Comparison of ENCODE assay signal across 8 cellular contexts in the genomic region with DNA sequence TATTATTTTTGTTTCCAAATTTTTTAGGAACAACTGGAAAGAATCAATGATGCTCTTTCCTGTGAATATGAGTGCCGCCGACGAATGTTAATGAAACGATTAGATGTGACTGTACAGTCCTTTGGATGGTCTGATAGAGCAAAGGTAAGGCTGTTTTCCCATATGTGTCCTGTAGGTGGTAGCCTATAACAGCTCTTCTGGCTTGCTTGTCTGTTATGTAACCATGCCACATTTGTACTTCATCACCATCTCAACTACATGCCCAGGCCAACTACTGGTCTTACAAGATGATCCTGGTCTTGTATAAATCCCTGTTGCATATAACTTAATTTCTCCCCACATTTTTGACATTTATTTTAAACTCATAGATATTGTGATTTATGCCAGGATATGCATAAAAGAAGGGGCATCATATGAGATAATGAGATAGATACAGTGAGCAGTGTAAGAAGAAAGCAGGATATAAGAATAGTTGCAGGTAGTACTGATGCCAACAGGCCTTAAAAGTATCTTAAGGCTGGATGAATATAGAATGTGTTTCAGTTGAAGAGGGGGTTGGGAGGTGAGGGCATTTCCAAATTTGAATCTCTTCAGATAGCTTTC. TPM values are rescaled to one million over a fixed set of nuclear protein-coding genes. Genes with fewer than 3 reads are reported as not detected.
A peak's percentile ranks its signal among the peaks of the same experiment; 100 is the strongest.
DNase-seq lines count a peak whose midpoint lies in the region; ATAC-seq and TF ChIP-seq lines count a peak whose summit lies in the region.

No MANE protein-coding gene starts in this region.

- H3K23me2 ChIP-seq in H9 (ENCODE audit: insufficient read length, low read depth, low read length, poor library complexity, severe bottlenecking): no peaks in the 10 kb centered on the region

- CTCF ChIA-PET in AG04449 (lab: Yijun Ruan, JAX): interaction anchor here (0.6 to 7.1 kb wide), 26 partner anchors 9 to 479 kb away, joined by 3 to 102 read pairs (median 4); a partner anchor contains a TSS

- no peak overlapping the region for H2BK5ac ChIP-seq in H9 (ENCODE audit: insufficient read length, low read length)

- H3K4ac ChIP-seq in H9 (ENCODE audit: low read depth, low read length): no peak overlapping the region

- H3K27me3 ChIP-seq in H9 (ENCODE audit: insufficient read depth, low read length): no peaks in the 10 kb centered on the region; the same call in 1 of the 2 replicates
- H3K27me3 ChIP-seq in right lobe of liver: no peaks in the 10 kb centered on the region
- no peaks in the 10 kb centered on the region for H3K27me3 ChIP-seq in upper lobe of right lung

- H4K8ac ChIP-seq in H9 (replicated peaks; ENCODE audit: insufficient read length, low read depth, low read length): no peak overlapping the region

- H4K91ac ChIP-seq in H9 (ENCODE audit: insufficient read length, low read depth, low read length): no peak overlapping the region

- H3K4me1 ChIP-seq in H9 (ENCODE audit: insufficient read depth, low read length) (no peaks in the 10 kb centered on the region), right lobe of liver (no peaks in the 10 kb centered on the region), upper lobe of right lung (no peaks in the 10 kb centered on the region)

- no peak overlapping the region for H3K4me3 Mint-ChIP-seq in H9

- TF ChIP-seq POLR2A in right lobe of liver (IDR thresholded peaks at IDR 0.05): no peak

- H4K5ac ChIP-seq in H9 (ENCODE audit: insufficient read length, low read depth, low read length): no peak overlapping the region

- no peak overlapping the region for H3K56ac ChIP-seq in H9 (ENCODE audit: insufficient read length, low read depth, low read length)

- H3K79me1 ChIP-seq in H9 (ENCODE audit: insufficient read depth, low read depth, low read length, poor library complexity, severe bottlenecking): no peaks in the 10 kb centered on the region

- DNase-seq in AG04449 (ENCODE audit: low read depth, low spot score) (peak; percentile 67), GM04503 (ENCODE audit: low read depth) (peak; percentile 35), H9 (no peak), LHCN-M2 (ENCODE audit: low read depth) (peak; percentile 54), SK-MEL-5 (ENCODE audit: low read depth, low spot score) (peak; percentile 81), right lobe of liver (no peak), upper lobe of right lung (no peak)

- H4K20me1 ChIP-seq in H9 (ENCODE audit: control insufficient read depth, insufficient read depth, insufficient read length): no peaks in the 10 kb centered on the region

- H3K23ac ChIP-seq in H9 (ENCODE audit: insufficient read length, low read depth, low read length): no peak overlapping the region

- H2AFZ ChIP-seq in H9 (ENCODE audit: low read length): no peak overlapping the region

- intact Hi-C loops in right lobe of liver (cut with DNase I): no loop called here
- intact Hi-C loops in upper lobe of right lung (cut with DNase I): no loop called here

- no peak overlapping the region for H3K14ac ChIP-seq in H9 (ENCODE audit: insufficient read depth, low read length)

- no peak overlapping the region for H2AK5ac ChIP-seq in H9 (ENCODE audit: insufficient read length, low read length)

- ATAC-seq in right lobe of liver: peak; percentile 91 to 99 (median 96)
- peak; percentile 98 for ATAC-seq in upper lobe of right lung

- POLR2A ChIA-PET in AG04449 (lab: Yijun Ruan, JAX): no interaction called here

- H3T11ph ChIP-seq in H9 (ENCODE audit: low read length): no peak overlapping the region

- H2BK20ac ChIP-seq in H9 (ENCODE audit: low read depth, low read length, poor library complexity, severe bottlenecking): no peak overlapping the region

- no peak overlapping the region for H3K27ac Mint-ChIP-seq in H9

- H3K36me3 ChIP-seq in right lobe of liver (peaks cover 0 to 6% (median 0%) of the 10 kb centered on the region in 4 donors), upper lobe of right lung (peaks cover 60% of the 10 kb centered on the region)

- WGBS in H9 (ENCODE audit: extremely low coverage, insufficient read length, low lambda C conversion rate): no CpG with 5 or more reads among the region's 4 CpGs
- 58% methylated on average over 4 of the region's 4 CpGs for WGBS in right lobe of liver (ENCODE audit: insufficient coverage, low coverage, low lambda C conversion rate, missing lambda C conversion rate)

- H3K4me3 ChIP-seq in AG04449 (ENCODE audit: low read depth, low read length) (no peak overlapping the region), right lobe of liver (no peak overlapping the region), upper lobe of right lung (no peak overlapping the region)

- TF ChIP-seq CTCF in AG04449 (IDR thresholded peaks at IDR 0.05; ENCODE audit: insufficient read depth, low read length, missing control alignments) (peak; percentile 77), H9 (conservative IDR thresholded peaks at IDR 0.05) (peak; percentile 75), right lobe of liver (IDR thresholded peaks at IDR 0.05) (peak; percentile 59 to 70 (median 66)), upper lobe of right lung (IDR thresholded peaks at IDR 0.05) (peak; percentile 68)

- no peak overlapping the region for H2BK120ac ChIP-seq in H9 (ENCODE audit: low read depth, low read length, poor library complexity, severe bottlenecking)

- no peaks in the 10 kb centered on the region for H3K79me2 ChIP-seq in H9 (ENCODE audit: insufficient read depth, low read length)

- H3K18ac ChIP-seq in H9 (ENCODE audit: insufficient read length, low read depth, low read length): no peak overlapping the region

- no peak overlapping the region for H3K4me2 ChIP-seq in H9 (ENCODE audit: insufficient read depth, insufficient read length, low read length)

- H3K9me3 Mint-ChIP-seq in H9: no peaks in the 10 kb centered on the region

- no peak overlapping the region for H2BK15ac ChIP-seq in H9 (ENCODE audit: low read depth, low read length)

- H3K4me1 Mint-ChIP-seq in H9: no peaks in the 10 kb centered on the region

- peaks cover 9 to 36% (median 33%) of the 10 kb centered on the region in 3 experiments for H3K36me3 Mint-ChIP-seq in H9 (ENCODE audit: insufficient read depth in 1 of 3, low read depth in 3 of 3)

- H3K9ac ChIP-seq in H9 (ENCODE audit: extremely low read depth, insufficient read length, low read length): no peak overlapping the region

- H3K27ac ChIP-seq in H9 (ENCODE audit: insufficient read length, low read depth, low read length) (no peak overlapping the region), cingulate gyrus (ENCODE audit: low read depth, low read length) (peak overlapping the region; percentile 34), right lobe of liver (no peak overlapping the region), upper lobe of right lung (no peak overlapping the region)

- in situ Hi-C loops in SK-MEL-5 (cut with HindIII; ENCODE audit: low pct_unique_long_range_greater_than_20kb, low sequenced_read_pairs): no loop called here

- H3K9me3 ChIP-seq in H9 (ENCODE audit: control insufficient read depth, low read depth, low read length) (no peaks in the 10 kb centered on the region), right lobe of liver (no peaks in the 10 kb centered on the region), upper lobe of right lung (no peaks in the 10 kb centered on the region)

- no peaks in the 10 kb centered on the region for H3K27me3 Mint-ChIP-seq in H9 (ENCODE audit: low read depth)

- no peak overlapping the region for H2BK12ac ChIP-seq in H9 (ENCODE audit: insufficient read length, low read depth, low read length)

RNA-seq across cellular contexts. Expression of a gene that starts 20.3 kb away (rescaled TPM):
- total RNA-seq in H9 (2021) (50.0 and 51.1 TPM in 2 replicates), LHCN-M2 (2014; rRNA removed) (5.2 and 19.5 TPM in 2 replicates), right lobe of liver (1 to 10 TPM; 2.6 to 7.6 (median 5.5) TPM), upper lobe of right lung (24.8 TPM)
- 10.9 TPM for polyA plus RNA-seq in LHCN-M2 (2012)
- 10.1 and 12.5 TPM in 2 replicates for total RNA-seq in SK-MEL-5 (2014; rRNA removed; shearing (Covaris generic))
- polyA plus RNA-seq in SK-MEL-5 (2015; cell fraction: cytosol; rRNA removed): 9.0 and 15.6 TPM in 2 replicates
- 3.5 and 3.8 TPM in 2 replicates for polyA plus RNA-seq in SK-MEL-5 (2015; cell fraction: nucleus; rRNA removed)

Comparison
In these comparisons a context has a peak if more than half of its experiments do, and no peak if none do; other contexts are left out.
1. DNase-seq: peak in AG04449 (single experiment), GM04503 (single experiment), LHCN-M2 (single experiment) and SK-MEL-5 (single experiment); none in H9 (single experiment), right lobe of liver (0 of 3) and upper lobe of right lung (single experiment).
2. Peak in every context shown above with its lines, with median percentiles within 50 percentile points of each other: CTCF ChIP-seq.